8 cellular contexts compared by ENCODE assay signal in genomic region chr9:21802418-21803000, GRCh38. TPM values are rescaled to one million over a fixed set of nuclear protein-coding genes. Genes with fewer than 3 reads are reported as not detected.
DNase-seq lines count a peak whose midpoint lies in the region; ATAC-seq and TF ChIP-seq lines count a peak whose summit lies in the region.

Gene MTAP (plus strand): TSS chr9:21802636. CDS start chr9:21802749, 113 bp downstream.

- H3K27ac Mint-ChIP-seq in activated naive CD8-positive, alpha-beta T cell treated with anti-CD3 and anti-CD28 coated beads, Interleukin-2, amount 50 U/mL, for 24 hours: peak within 1 kb of the TSS; percentile 97

- H4K20me1 ChIP-seq in MM.1S (ENCODE audit: insufficient read depth, low read length): no peaks in the 10 kb centered on the region

- TF ChIP-seq POLR2A in heart left ventricle (IDR thresholded peaks at IDR 0.05): peak in 1 of 2 donors; percentile 90
- peak; percentile 66 to 76 for TF ChIP-seq POLR2A in tibial nerve (IDR thresholded peaks at IDR 0.05)

- peaks cover 4% of the 10 kb centered on the region; the same call in 1 of the 2 replicates for H3F3A ChIP-seq in MM.1S (ENCODE audit: insufficient read depth, low read length)

- intact Hi-C loops in heart left ventricle (cut with DNase I): loop anchor here in 4 of 10 donors (5.0 to 10.0 kb wide), 3 partner anchors 202 to 652 kb away; partner anchors contain the start of gene CDKN2B (in 1 of the 4)

- H3K36me3 ChIP-seq in MM.1S (replicated peaks; ENCODE audit: insufficient read depth, low read length) (no peaks in the 10 kb centered on the region), heart left ventricle (peaks cover 0 to 2% (median 0%) of the 10 kb centered on the region in 9 donors), tibial nerve (no peaks in the 10 kb centered on the region)

- H3K4me3 ChIP-seq in MM.1S (ENCODE audit: low read length): peak within 1 kb of the TSS; percentile 72
- H3K4me3 ChIP-seq in heart left ventricle: peak within 1 kb of the TSS; percentile 64 to 96 (median 82)
- peak within 1 kb of the TSS; percentile 83 to 89 (median 86) for H3K4me3 ChIP-seq in tibial nerve

- H3K4me2 ChIP-seq in MM.1S (ENCODE audit: low read depth, low read length): peak within 1 kb of the TSS; percentile 86

- H3K9me3 Mint-ChIP-seq in activated naive CD8-positive, alpha-beta T cell treated with anti-CD3 and anti-CD28 coated beads, Interleukin-2, amount 50 U/mL, for 24 hours: no peaks in the 10 kb centered on the region

- peaks cover 49% of the 10 kb centered on the region for H3K4me1 Mint-ChIP-seq in activated naive CD8-positive, alpha-beta T cell treated with anti-CD3 and anti-CD28 coated beads, Interleukin-2, amount 50 U/mL, for 24 hours

- H3K27ac ChIP-seq in MM.1S (ENCODE audit: low read length) (peak within 1 kb of the TSS; percentile 66; the same call in 1 of the 2 replicates), heart left ventricle (peak within 1 kb of the TSS; percentile 79 to 95 (median 86)), tibial nerve (peak within 1 kb of the TSS; percentile 87 to 97 (median 90))

- no peaks in the 10 kb centered on the region for H3K9me3 ChIP-seq in MM.1S (replicated peaks; ENCODE audit: insufficient read depth, low read length)
- no peaks in the 10 kb centered on the region for H3K9me3 ChIP-seq in heart left ventricle
- no peaks in the 10 kb centered on the region for H3K9me3 ChIP-seq in tibial nerve

- peak in 1 of 2 donors; percentile 85 for TF ChIP-seq EP300 in tibial nerve (IDR thresholded peaks at IDR 0.05)

- H3K4me3 Mint-ChIP-seq in activated naive CD8-positive, alpha-beta T cell treated with anti-CD3 and anti-CD28 coated beads, Interleukin-2, amount 50 U/mL, for 24 hours: peak within 1 kb of the TSS; percentile 98

- peak; percentile 81 for DNase-seq in GDM1 (lab: John Stamatoyannopoulos, UW)
- DNase-seq in HCEC 1CT: peak; percentile 94
- DNase-seq in MM.1S: peak; percentile 70
- peak; percentile 77 for DNase-seq in activated naive CD8-positive, alpha-beta T cell treated with anti-CD3 and anti-CD28 coated beads, Interleukin-2, amount 50 U/mL, for 24 hours
- DNase-seq in heart left ventricle: peak; percentile 93 to 96 (median 93)
- DNase-seq in pons (ENCODE audit: low spot score): peak; percentile 93
- DNase-seq in tibial nerve (ENCODE audit: low spot score in 2 of 2): peak; percentile 87

- peak within 1 kb of the TSS; percentile 62 for H2AFZ ChIP-seq in MM.1S (ENCODE audit: low read length)

- peaks cover 12% of the 10 kb centered on the region for H3K27me3 Mint-ChIP-seq in activated naive CD8-positive, alpha-beta T cell treated with anti-CD3 and anti-CD28 coated beads, Interleukin-2, amount 50 U/mL, for 24 hours

- peak within 1 kb of the TSS; percentile 68 for H3K9ac ChIP-seq in MM.1S (ENCODE audit: low read length)

- no peaks in the 10 kb centered on the region for H3K9me2 ChIP-seq in MM.1S (replicated peaks; ENCODE audit: insufficient read depth, low read length)

- H3K4me1 ChIP-seq in MM.1S (ENCODE audit: low read length) (peaks cover 13% of the 10 kb centered on the region; the same call in 1 of the 2 replicates), heart left ventricle (peaks cover 0 to 38% (median 27%) of the 10 kb centered on the region in 12 donors), tibial nerve (peaks cover 0 to 49% (median 15%) of the 10 kb centered on the region in 4 donors)

- no peak for TF ChIP-seq CTCF in MM.1S (IDR thresholded peaks at IDR 0.05; ENCODE audit: low read length)
- no peak for TF ChIP-seq CTCF in heart left ventricle (IDR thresholded peaks at IDR 0.05)
- no peak for TF ChIP-seq CTCF in tibial nerve (IDR thresholded peaks at IDR 0.05)

- ATAC-seq in SK-N-SH treated with all-trans-retinoic acid at 6 μM for 48 hours: peak; percentile 97
- ATAC-seq in activated naive CD8-positive, alpha-beta T cell treated with anti-CD3 and anti-CD28 coated beads, Interleukin-2, amount 50 U/mL, for 24 hours: peak; percentile 93
- ATAC-seq in heart left ventricle: peak; percentile 94 to 99 (median 98)

- peaks cover 47% of the 10 kb centered on the region for H3K79me2 ChIP-seq in MM.1S (ENCODE audit: low read length)

- 0 to 1% (median 0%) methylated on average over 21 to 48 of the region's 48 CpGs for WGBS in heart left ventricle, 4 donors
- 0 to 1% methylated on average over 36 of the region's 48 CpGs for WGBS in tibial nerve, 2 donors

- peaks cover 22% of the 10 kb centered on the region for H3K36me3 Mint-ChIP-seq in activated naive CD8-positive, alpha-beta T cell treated with anti-CD3 and anti-CD28 coated beads, Interleukin-2, amount 50 U/mL, for 24 hours (ENCODE audit: low read depth)

- no peaks in the 10 kb centered on the region for H3K27me3 ChIP-seq in MM.1S (replicated peaks; ENCODE audit: insufficient read depth, low read length)
- H3K27me3 ChIP-seq in heart left ventricle: peaks cover 0 to 9% (median 0%) of the 10 kb centered on the region in 9 donors
- H3K27me3 ChIP-seq in tibial nerve: no peaks in the 10 kb centered on the region

TF ChIP-seq in SK-N-SH treated with all-trans-retinoic acid at 6 μM for 48 hours, 23 proteins besides CTCF, POLR2A, EP300 and RAD21:
- TF ChIP-seq ZC3H10 (CRISPR knock-in tag; IDR thresholded peaks at IDR 0.05) (no peak), PPARA (CRISPR knock-in tag; IDR thresholded peaks at IDR 0.05; ENCODE audit: borderline replicate concordance) (no peak), ZNF565 (CRISPR knock-in tag; conservative IDR thresholded peaks at IDR 0.05; ENCODE audit: low read depth) (no peak), RARB (CRISPR knock-in tag; IDR thresholded peaks at IDR 0.05) (no peak), SNAI2 (CRISPR knock-in tag; IDR thresholded peaks at IDR 0.05) (no peak; the same call in 1 of the 2 replicates), ZNF8 (CRISPR knock-in tag; IDR thresholded peaks at IDR 0.05) (no peak), TSHZ2 (CRISPR knock-in tag; IDR thresholded peaks at IDR 0.05) (no peak), ZFP3 (CRISPR knock-in tag; IDR thresholded peaks at IDR 0.05) (no peak), POU6F1 (CRISPR knock-in tag; IDR thresholded peaks at IDR 0.05; ENCODE audit: borderline replicate concordance, low read depth) (no peak), ARNTL (CRISPR knock-in tag; IDR thresholded peaks at IDR 0.05; ENCODE audit: borderline replicate concordance, low read depth) (no peak)
TF ChIP-seq in SK-N-SH treated with all-trans-retinoic acid at 6 μM for 48 hours: peak in this region for 0.

RNA-seq across cellular contexts. Expression of gene MTAP, which starts in this region (rescaled TPM):
- total RNA-seq in heart left ventricle (10 to 100 TPM; 12.6 to 27.3 (median 19.4) TPM), tibial nerve (10 to 100 TPM; 20.4 to 50.2 (median 30.4) TPM)
- polyA plus RNA-seq in heart left ventricle: 1 to 10 TPM; 5.4 to 6.6 TPM

Comparison
In these comparisons a context has a peak if more than half of its experiments do, and no peak if none do; other contexts are left out.
1. Peak in every context shown above with its lines: DNase-seq, ATAC-seq, H3K4me3 ChIP-seq and H3K27ac ChIP-seq.